In genomic region chr12:58819345-58819744, GRCh38 we compare ENCODE assay signal across 21 cellular contexts.
DNase-seq lines count a peak whose midpoint lies in the region; ATAC-seq, FAIRE-seq and TF ChIP-seq lines count a peak whose summit lies in the region.
"Had no signal": no experiment of that assay in that cellular context is flagged by ENCODE, and none has a peak within 500 bp of the region (broad histone marks: within the 10 kb centered on the region; RNA-seq: fewer than 3 reads in every experiment).

No MANE protein-coding gene starts in this region.

- POLR2A ChIA-PET in IMR-90 (lab: Charles Lee; ENCODE audit: unreplicated experiment) = no interaction called here
- POLR2A ChIA-PET in HepG2 (lab: Yijun Ruan, JAX) = no interaction called here

- BruUV-seq in IMR-90 (replicated peaks; lab: Mats Ljungman, UMichigan) (no TSS peak), HepG2 (replicated peaks; lab: Mats Ljungman, UMichigan) (no TSS peak)

- no peak overlapping the region for H4K8ac ChIP-seq in IMR-90 (ENCODE audit: low read depth in 2 of 2, low read length in 2 of 2)

- dilution Hi-C loops in IMR-90 (cut with HindIII; ENCODE audit: low sequenced_read_pairs, unreplicated experiment) = no loop called here

- no peak for TF ChIP-seq EP300 in HepG2 (IDR thresholded peaks at IDR 0.05; ENCODE audit: low read depth in 2 of 2, low read length in 2 of 2)
- no peak for TF ChIP-seq EP300 in HepG2 (CRISPR knock-in tag; IDR thresholded peaks at IDR 0.05; ENCODE audit: borderline replicate concordance)

- H2BK15ac ChIP-seq in IMR-90 (ENCODE audit: low read depth, low read length) = peak overlapping the region; percentile 52; the same call in 1 of the 3 replicates

- H3K56ac ChIP-seq in IMR-90 (ENCODE audit: extremely low read depth, insufficient read depth, low read length) = no peak overlapping the region

- 0 out of 2 replicates have a peak overlapping the region, but pooled peaks have one; percentile 5 for H2BK20ac ChIP-seq in IMR-90 (ENCODE audit: low read depth, low read length)

- CTCF ChIA-PET in IMR-90 (lab: Yijun Ruan, JAX) (no interaction called here), HepG2 (lab: Yijun Ruan, JAX; ENCODE audit: low intra/inter-chr PET ratio, low total read pairs) (no interaction called here)

- H3K27me3 ChIP-seq in IMR-90 (ENCODE audit: control insufficient read depth, insufficient read depth, low read length) (no peaks in the 10 kb centered on the region), heart left ventricle (no peaks in the 10 kb centered on the region), HepG2 (ENCODE audit: control insufficient read depth in 1 of 2, insufficient read depth in 2 of 2, low read length in 2 of 2) (no peaks in the 10 kb centered on the region), rectal smooth muscle tissue (ENCODE audit: control insufficient read depth, insufficient read depth, low read length) (no peaks in the 10 kb centered on the region), colonic mucosa (no peaks in the 10 kb centered on the region)
- H3K27me3 ChIP-seq: BE2C had no signal

- no peak overlapping the region for H2AFZ ChIP-seq in IMR-90 (replicated peaks; ENCODE audit: low read length, poor library complexity)
- H2AFZ ChIP-seq in HepG2 (ENCODE audit: low read length) = no peak overlapping the region

- in situ Hi-C loops in IMR-90 (cut with MboI; ENCODE audit: low sequenced_read_pairs) (no loop called here), HepG2 (cut with HindIII; ENCODE audit: extremely low pct_ligation_motif_present, low pct_unique_long_range_greater_than_20kb) (no loop called here)

- no peaks in the 10 kb centered on the region for H3K9me1 ChIP-seq in IMR-90 (ENCODE audit: insufficient read depth, low read length)

- TF ChIP-seq POLR2A in IMR-90 (IDR thresholded peaks at IDR 0.05; ENCODE audit: low read depth, low read length) (no peak), heart left ventricle (IDR thresholded peaks at IDR 0.05) (no peak), HepG2 (IDR thresholded peaks at IDR 0.05; ENCODE audit: insufficient read depth in 1 of 2, low read depth in 2 of 2, low read length in 2 of 2) (no peak)

- H2AK9ac ChIP-seq in IMR-90 (replicated peaks; ENCODE audit: low read depth, low read length, poor library complexity) = no peak overlapping the region

- H3K4me3 ChIP-seq in IMR-90 (ENCODE audit: insufficient read depth, low read depth, low read length) (no peak overlapping the region), heart left ventricle (no peak overlapping the region), HepG2 (replicated peaks in 1 of 3; ENCODE audit: insufficient read depth in 1 of 3, low read depth in 2 of 3, low read length in 3 of 3) (no peak overlapping the region), rectal smooth muscle tissue (ENCODE audit: low read length) (no peak overlapping the region), colonic mucosa (no peak overlapping the region)

- 100% methylated on average over 2 of the region's 9 CpGs; no CpG with 5 or more reads in 1 of the 2 experiments for WGBS in IMR-90 (ENCODE audit: extremely low coverage in 2 of 2, insufficient read length in 1 of 2), 2 experiments
- WGBS in heart left ventricle, 4 donors = 49 to 68% (median 63%) methylated on average over 9 of the region's 9 CpGs
- WGBS in HepG2 (ENCODE audit: low lambda C conversion rate) = 5% methylated on average over 8 of the region's 9 CpGs

- peak overlapping the region; percentile 35 for H2AK5ac ChIP-seq in IMR-90 (ENCODE audit: low read depth, low read length)

- FAIRE-seq in HepG2 (lab: Jason Lieb, UNC) = peak; percentile 8
- FAIRE-seq: GM12892 had no signal

- no peak overlapping the region for H3K18ac ChIP-seq in IMR-90 (ENCODE audit: low read depth, low read length)

- no peak overlapping the region for H4K91ac ChIP-seq in IMR-90 (ENCODE audit: insufficient read depth, low read depth, low read length)

- intact Hi-C loops in IMR-90 (cut with micrococcal nuclease) (no loop called here), heart left ventricle (cut with DNase I) (no loop called here), HepG2 (cut with micrococcal nuclease; ENCODE audit: unreplicated experiment) (loop anchor here (5.0 to 10.0 kb wide), 2 partner anchors 103 to 135 kb away; partner anchors contain the start of gene LRIG3), colonic mucosa (cut with DNase I) (no loop called here)

- no peaks in the 10 kb centered on the region for H3K79me1 ChIP-seq in IMR-90 (ENCODE audit: low read depth in 1 of 2, low read length in 2 of 2)

- peak overlapping the region; percentile 27; the same call in 1 of the 2 replicates for H3K4ac ChIP-seq in IMR-90 (ENCODE audit: low read depth, low read length)

- H3K23ac ChIP-seq in IMR-90 (ENCODE audit: low read depth, low read length) = no peak overlapping the region

- ATAC-seq in IMR-90 (ENCODE audit: low read depth) (no peak), heart left ventricle (peak; percentile 32 to 46 (median 40)), HepG2 (peak; percentile 100), HG03432 (IDR thresholded peaks at IDR 0.05; ENCODE audit: unreplicated experiment) (no peak), GM21576 (IDR thresholded peaks at IDR 0.05; ENCODE audit: unreplicated experiment) (no peak)

- H4K5ac ChIP-seq in IMR-90 (ENCODE audit: low read depth, low read length) = no peak overlapping the region

- H4K20me1 ChIP-seq in IMR-90 (ENCODE audit: insufficient read depth, low read length) (no peaks in the 10 kb centered on the region), HepG2 (ENCODE audit: insufficient read depth, low read length) (no peaks in the 10 kb centered on the region)

- no peak for TF ChIP-seq RAD21 in IMR-90 (IDR thresholded peaks at IDR 0.05; ENCODE audit: low read length)
- peak; percentile 77 for TF ChIP-seq RAD21 in HepG2 (CRISPR knock-in tag; IDR thresholded peaks at IDR 0.05)

- H3K79me2 ChIP-seq in HepG2 (ENCODE audit: insufficient read depth, low read length) = no peaks in the 10 kb centered on the region

- no peak overlapping the region for H2BK5ac ChIP-seq in IMR-90 (ENCODE audit: low read depth, low read length, poor library complexity, severe bottlenecking)

- no peaks in the 10 kb centered on the region for H3K9me3 ChIP-seq in IMR-90 (ENCODE audit: control insufficient read depth, insufficient read depth, low read length)
- H3K9me3 ChIP-seq in heart left ventricle = no peaks in the 10 kb centered on the region
- H3K9me3 ChIP-seq in HepG2 (ENCODE audit: low read length) = no peaks in the 10 kb centered on the region
- no peaks in the 10 kb centered on the region for H3K9me3 ChIP-seq in colonic mucosa
- H3K9me3 ChIP-seq: BE2C had no signal

- no peak overlapping the region for H3K4me2 ChIP-seq in IMR-90 (ENCODE audit: low read depth, low read length)
- H3K4me2 ChIP-seq in HepG2 (ENCODE audit: low read depth, low read length) = peak overlapping the region; percentile 28

- H3K9ac ChIP-seq in IMR-90 (ENCODE audit: low read depth, low read length) (no peak overlapping the region), HepG2 (ENCODE audit: insufficient read depth, low read depth, low read length) (no peak overlapping the region), rectal smooth muscle tissue (ENCODE audit: low read length) (no peak overlapping the region), colonic mucosa (ENCODE audit: low read depth in 2 of 2, low read length in 2 of 2) (no peak overlapping the region)
- H3K9ac ChIP-seq: KMS-11 had no signal

- H3K4me1 ChIP-seq in IMR-90 (ENCODE audit: control insufficient read depth, insufficient read depth, low read length) (no peaks in the 10 kb centered on the region), heart left ventricle (peaks cover 0 to 3% (median 0%) of the 10 kb centered on the region in 12 donors), HepG2 (ENCODE audit: insufficient read depth, low read length) (peaks cover 7% of the 10 kb centered on the region), rectal smooth muscle tissue (ENCODE audit: control insufficient read depth, insufficient read depth, low read length) (peaks cover 2% of the 10 kb centered on the region), colonic mucosa (no peaks in the 10 kb centered on the region)
- H3K4me1 ChIP-seq: BE2C had no signal

- H2BK120ac ChIP-seq in IMR-90 (ENCODE audit: low read depth, low read length) = peak overlapping the region; percentile 49; the same call in 1 of the 2 replicates

- no peak overlapping the region for H3K14ac ChIP-seq in IMR-90 (replicated peaks; ENCODE audit: low read depth, low read length)

- H3K27ac ChIP-seq in IMR-90 (ENCODE audit: insufficient read depth, low read length) = no peak overlapping the region
- peak overlapping the region in 1 of 12 donors; percentile 43 for H3K27ac ChIP-seq in heart left ventricle
- H3K27ac ChIP-seq in HepG2 (ENCODE audit: extremely low read length, insufficient read depth, low read length) = no peak overlapping the region
- peak overlapping the region; percentile 32 for H3K27ac ChIP-seq in rectal smooth muscle tissue (ENCODE audit: low read depth, low read length)
- H3K27ac ChIP-seq in colonic mucosa = no peak overlapping the region

- H3K36me3 ChIP-seq in IMR-90 (ENCODE audit: control insufficient read depth, insufficient read depth, low read length) (no peaks in the 10 kb centered on the region), heart left ventricle (no peaks in the 10 kb centered on the region), HepG2 (replicated peaks in 1 of 2; ENCODE audit: control insufficient read depth in 1 of 2, insufficient read depth in 2 of 2, low read length in 2 of 2) (no peaks in the 10 kb centered on the region), rectal smooth muscle tissue (ENCODE audit: control insufficient read depth, insufficient read depth, low read length) (no peaks in the 10 kb centered on the region), colonic mucosa (no peaks in the 10 kb centered on the region)
- H3K36me3 ChIP-seq: BE2C had no signal

- DNase-seq in IMR-90 (no peak), heart left ventricle (peak in 1 of 5 donors; percentile 25), HepG2 (ENCODE audit: low spot score) (peak; percentile 32), colonic mucosa (no peak), NCI-H2171 (lab: John Stamatoyannopoulos, UW) (no peak)
- DNase-seq: ACHN; BE2C; CD4-positive, alpha-beta memory T cell; DND-41; GDM1; NCI-H1092 treated with DMSO at 0.1 percent for 48 hours; NCI-H1930; NCI-H2227 treated with DMSO at 0.1 percent for 48 hours; NCI-H526; NK-92 treated with Interleukin-12 subunit alpha and Interleukin-12 subunit beta, amount 100 ng/mL, for 24 hours; OCI-M1 had no signal

- no peak for TF ChIP-seq CTCF in IMR-90 (conservative IDR thresholded peaks at IDR 0.05; ENCODE audit: low read depth, low read length)
- TF ChIP-seq CTCF in heart left ventricle (IDR thresholded peaks at IDR 0.05) = peak in 2 of 12 donors; percentile 8 to 20
- TF ChIP-seq CTCF in HepG2 (CRISPR knock-in tag; IDR thresholded peaks at IDR 0.05) = peak; percentile 80
- TF ChIP-seq CTCF in colonic mucosa (IDR thresholded peaks at IDR 0.05) = no peak

TF ChIP-seq in IMR-90, 13 proteins besides CTCF, POLR2A, EP300 and RAD21 (continues in another document):
- TF ChIP-seq BHLHE40 (IDR thresholded peaks at IDR 0.05; ENCODE audit: low read depth, low read length) = no peak
- TF ChIP-seq MAFK (IDR thresholded peaks at IDR 0.05; ENCODE audit: low read depth, low read length) = no peak
- no peak for TF ChIP-seq RCOR1 (IDR thresholded peaks at IDR 0.05; ENCODE audit: insufficient replicate concordance, low read length)

TF ChIP-seq in HepG2, 621 proteins besides CTCF, POLR2A, EP300 and RAD21 (continues in another document):
- TF ChIP-seq MTA3 (CRISPR knock-in tag; IDR thresholded peaks at IDR 0.05) (no peak), FOXA3 (CRISPR knock-in tag; IDR thresholded peaks at IDR 0.05) (peak; percentile 49; the same call in 1 of the 2 replicates)

Comparison
In these comparisons a context has a peak if more than half of its experiments do, and no peak if none do; other contexts are left out.
1. ATAC-seq: peak in heart left ventricle (4 of 4) and HepG2 (single experiment); none in IMR-90 (single experiment), HG03432 (single experiment) and GM21576 (single experiment).